21 cellular contexts compared by ENCODE assay signal in the genomic region with DNA sequence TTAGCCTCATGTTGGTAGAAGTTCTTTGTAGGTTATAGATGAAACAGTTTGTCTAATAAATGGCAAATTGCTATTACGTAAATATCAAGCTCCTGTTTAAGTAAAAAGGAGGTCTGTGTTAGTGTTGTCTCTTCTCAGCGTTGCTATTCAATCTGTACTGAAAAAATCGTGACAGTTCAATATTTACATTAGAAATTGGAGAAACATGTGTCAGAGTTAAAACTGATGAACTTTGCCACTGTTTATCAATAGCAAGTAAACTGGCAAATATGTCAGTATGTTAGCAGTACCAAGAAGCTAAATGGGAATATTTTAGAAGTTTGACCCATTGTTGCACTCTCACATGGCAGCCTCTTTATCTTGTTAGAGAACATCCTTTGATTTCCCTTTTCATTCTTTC.
A peak's percentile ranks its signal among the peaks of the same experiment; 100 is the strongest.
DNase-seq lines count a peak whose midpoint lies in the region; ATAC-seq, FAIRE-seq and TF ChIP-seq lines count a peak whose summit lies in the region.
"Had no signal": no experiment of that assay in that cellular context is flagged by ENCODE, and none has a peak within 500 bp of the region (broad histone marks: within the 10 kb centered on the region; RNA-seq: fewer than 3 reads in every experiment).

No MANE protein-coding gene starts in this region.

- TF ChIP-seq RAD21 in HepG2 (CRISPR knock-in tag; IDR thresholded peaks at IDR 0.05) = 0 out of 2 replicates have a peak, but pooled peaks have one; percentile 11

- peak overlapping the region; percentile 56 for H3K4me2 ChIP-seq in HepG2 (ENCODE audit: low read depth, low read length)
- H3K4me2 ChIP-seq: A549; BLaER1 treated with 17β-estradiol and CSF1 and Interleukin-3, amounts not matched to agents 10 nM and 100 nM had no signal

- CTCF ChIA-PET in HepG2 (lab: Yijun Ruan, JAX; ENCODE audit: low intra/inter-chr PET ratio, low total read pairs) = no interaction called here

- 4% methylated on average over 3 of the region's 3 CpGs for WGBS in HepG2 (ENCODE audit: low lambda C conversion rate)
- WGBS in right lobe of liver (ENCODE audit: insufficient coverage, low coverage, low lambda C conversion rate, missing lambda C conversion rate) = 32% methylated on average over 3 of the region's 3 CpGs
- 75 to 81% methylated on average over 3 of the region's 3 CpGs for WGBS in aorta, 2 donors

- in situ Hi-C loops in HepG2 (cut with HindIII; ENCODE audit: extremely low pct_ligation_motif_present, low pct_unique_long_range_greater_than_20kb) = no loop called here

- no TSS peak for BruUV-seq in HepG2 (replicated peaks; lab: Mats Ljungman, UMichigan)

- H3K27ac ChIP-seq in HepG2 (ENCODE audit: extremely low read length, insufficient read depth, low read length) (peak overlapping the region; percentile 84), right lobe of liver (peak overlapping the region; percentile 11 to 18 (median 13)), aorta (ENCODE audit: low read depth in 1 of 2, low read length in 2 of 2) (no peak overlapping the region)
- H3K27ac ChIP-seq: 22Rv1; A549; BLaER1 treated with 17β-estradiol and CSF1 and Interleukin-3, amounts not matched to agents 10 nM and 100 nM; C4-2B had no signal

- intact Hi-C loops in HepG2 (cut with micrococcal nuclease; ENCODE audit: unreplicated experiment) = loop anchor here (10.0 kb wide), 1 partner anchor 401 kb away; no protein-coding TSS in a partner anchor
- intact Hi-C loops in right lobe of liver (cut with DNase I) = no loop called here
- intact Hi-C loops in aorta (cut with DNase I) = no loop called here

- H3K36me3 ChIP-seq in HepG2 (replicated peaks in 1 of 2; ENCODE audit: control insufficient read depth in 1 of 2, insufficient read depth in 2 of 2, low read length in 2 of 2) (no peaks in the 10 kb centered on the region), right lobe of liver (no peaks in the 10 kb centered on the region), aorta (ENCODE audit: control insufficient read depth in 1 of 2, insufficient read depth in 2 of 2, low read length in 1 of 2) (no peaks in the 10 kb centered on the region)

- TF ChIP-seq EP300 in HepG2 (IDR thresholded peaks at IDR 0.05; ENCODE audit: low read depth in 2 of 2, low read length in 2 of 2) (peak in 1 of 2 experiments; percentile 88; a peak in 2 of 4 replicates), HepG2 (CRISPR knock-in tag; IDR thresholded peaks at IDR 0.05; ENCODE audit: borderline replicate concordance) (peak; percentile 40; the same call in 1 of the 2 replicates)

- ATAC-seq in HepG2 (peak; percentile 98), right lobe of liver (peak; percentile 70 to 92 (median 74)), aorta (ENCODE audit: low FRiP score) (no peak)
- ATAC-seq: A549; CD8-positive, alpha-beta T cell had no signal

- TF ChIP-seq POLR2A in HepG2 (IDR thresholded peaks at IDR 0.05; ENCODE audit: insufficient read depth in 1 of 2, low read depth in 2 of 2, low read length in 2 of 2) (no peak), right lobe of liver (IDR thresholded peaks at IDR 0.05) (no peak)

- H3K4me1 ChIP-seq in HepG2 (ENCODE audit: insufficient read depth, low read length) (peaks cover 35% of the 10 kb centered on the region), right lobe of liver (peaks cover 0 to 6% (median 3%) of the 10 kb centered on the region in 4 donors), aorta (ENCODE audit: control insufficient read depth in 1 of 2, insufficient read depth in 2 of 2, low read length in 2 of 2) (no peaks in the 10 kb centered on the region)
- H3K4me1 ChIP-seq: A549; BLaER1 treated with 17β-estradiol and CSF1 and Interleukin-3, amounts not matched to agents 10 nM and 100 nM; Caco-2 had no signal

- H4K20me1 ChIP-seq in HepG2 (ENCODE audit: insufficient read depth, low read length) = no peaks in the 10 kb centered on the region
- H4K20me1 ChIP-seq: BLaER1 treated with 17β-estradiol and CSF1 and Interleukin-3, amounts not matched to agents 10 nM and 100 nM had no signal

- peak overlapping the region in 2 of 3 experiments; percentile 13 to 27; a peak in 2 of 6 replicates for H3K4me3 ChIP-seq in HepG2 (replicated peaks in 1 of 3; ENCODE audit: insufficient read depth in 1 of 3, low read depth in 2 of 3, low read length in 3 of 3)
- no peak overlapping the region for H3K4me3 ChIP-seq in right lobe of liver
- no peak overlapping the region for H3K4me3 ChIP-seq in aorta (ENCODE audit: low read length in 2 of 2)
- H3K4me3 ChIP-seq: A549; BLaER1 treated with 17β-estradiol and CSF1 and Interleukin-3, amounts not matched to agents 10 nM and 100 nM had no signal

- H3K9me3 ChIP-seq in HepG2 (ENCODE audit: low read length) (no peaks in the 10 kb centered on the region), right lobe of liver (no peaks in the 10 kb centered on the region), aorta (ENCODE audit: control insufficient read depth, low read length) (peaks cover 2% of the 10 kb centered on the region)
- H3K9me3 ChIP-seq: A549, Caco-2 had no signal

- no peaks in the 10 kb centered on the region for H3K27me3 ChIP-seq in HepG2 (ENCODE audit: control insufficient read depth in 1 of 2, insufficient read depth in 2 of 2, low read length in 2 of 2)
- no peaks in the 10 kb centered on the region for H3K27me3 ChIP-seq in right lobe of liver
- no peaks in the 10 kb centered on the region for H3K27me3 ChIP-seq in aorta (ENCODE audit: control insufficient read depth in 1 of 2, insufficient read depth in 2 of 2, low read length in 1 of 2)
- H3K27me3 ChIP-seq: BLaER1 treated with 17β-estradiol and CSF1 and Interleukin-3, amounts not matched to agents 10 nM and 100 nM had no signal

- TF ChIP-seq CTCF in HepG2 (CRISPR knock-in tag; IDR thresholded peaks at IDR 0.05) (no peak), right lobe of liver (IDR thresholded peaks at IDR 0.05) (no peak)

- POLR2A ChIA-PET in HepG2 (lab: Yijun Ruan, JAX) = no interaction called here

- peak overlapping the region; percentile 57 for H3K9ac ChIP-seq in HepG2 (ENCODE audit: insufficient read depth, low read depth, low read length)
- H3K9ac ChIP-seq: BLaER1 treated with 17β-estradiol and CSF1 and Interleukin-3, amounts not matched to agents 10 nM and 100 nM had no signal

- peak; percentile 56 for FAIRE-seq in HepG2 (lab: Jason Lieb, UNC)
- FAIRE-seq: A549, D721Med, G401.6, GM12891, GM18507 had no signal

- no peak overlapping the region for H2AFZ ChIP-seq in HepG2 (ENCODE audit: low read length)

- DNase-seq in NCI-H146 treated with DMSO at 0.1 percent for 48 hours (lab: John Stamatoyannopoulos, UW; ENCODE audit: unreplicated experiment) (peak; percentile 8), NCI-H146 (lab: John Stamatoyannopoulos, UW) (no peak), HepG2 (ENCODE audit: low spot score) (peak; percentile 85), right lobe of liver (no peak), NCI-H2227 (lab: John Stamatoyannopoulos, UW; ENCODE audit: unreplicated experiment) (no peak), aorta (no peak)
- DNase-seq: AML-193; Caco-2; Calu3; CD4-positive, alpha-beta T cell; CD8-positive, alpha-beta T cell; DMS79 treated with DMSO at 0.1 percent for 48 hours; GF-D8 had no signal

- H3K79me2 ChIP-seq in HepG2 (ENCODE audit: insufficient read depth, low read length) = no peaks in the 10 kb centered on the region

TF ChIP-seq in HepG2, 621 proteins besides CTCF, POLR2A, EP300 and RAD21 (continues in another document):
- TF ChIP-seq TCF7 (IDR thresholded peaks at IDR 0.05; ENCODE audit: low read depth) (peak; percentile 77), FOXM1 (CRISPR knock-in tag; IDR thresholded peaks at IDR 0.05) (no peak), SP2 (CRISPR knock-in tag; IDR thresholded peaks at IDR 0.05) (no peak), ZSCAN9 (CRISPR knock-in tag; IDR thresholded peaks at IDR 0.05; ENCODE audit: borderline replicate concordance) (0 out of 2 replicates have a peak, but pooled peaks have one; percentile 38), ZFP1 (CRISPR knock-in tag; IDR thresholded peaks at IDR 0.05) (0 out of 2 replicates have a peak, but pooled peaks have one; percentile 62), ZNF75D (CRISPR knock-in tag; IDR thresholded peaks at IDR 0.05; ENCODE audit: borderline replicate concordance) (no peak), ZNF335 (CRISPR knock-in tag; IDR thresholded peaks at IDR 0.05) (0 out of 2 replicates have a peak, but pooled peaks have one; percentile 31), YEATS2 (CRISPR knock-in tag; IDR thresholded peaks at IDR 0.05; ENCODE audit: borderline replicate concordance) (no peak), NFE2L2 (IDR thresholded peaks at IDR 0.05; ENCODE audit: low read length) (peak; percentile 16; the same call in 1 of the 2 replicates)
- TF ChIP-seq, protein P1, sequence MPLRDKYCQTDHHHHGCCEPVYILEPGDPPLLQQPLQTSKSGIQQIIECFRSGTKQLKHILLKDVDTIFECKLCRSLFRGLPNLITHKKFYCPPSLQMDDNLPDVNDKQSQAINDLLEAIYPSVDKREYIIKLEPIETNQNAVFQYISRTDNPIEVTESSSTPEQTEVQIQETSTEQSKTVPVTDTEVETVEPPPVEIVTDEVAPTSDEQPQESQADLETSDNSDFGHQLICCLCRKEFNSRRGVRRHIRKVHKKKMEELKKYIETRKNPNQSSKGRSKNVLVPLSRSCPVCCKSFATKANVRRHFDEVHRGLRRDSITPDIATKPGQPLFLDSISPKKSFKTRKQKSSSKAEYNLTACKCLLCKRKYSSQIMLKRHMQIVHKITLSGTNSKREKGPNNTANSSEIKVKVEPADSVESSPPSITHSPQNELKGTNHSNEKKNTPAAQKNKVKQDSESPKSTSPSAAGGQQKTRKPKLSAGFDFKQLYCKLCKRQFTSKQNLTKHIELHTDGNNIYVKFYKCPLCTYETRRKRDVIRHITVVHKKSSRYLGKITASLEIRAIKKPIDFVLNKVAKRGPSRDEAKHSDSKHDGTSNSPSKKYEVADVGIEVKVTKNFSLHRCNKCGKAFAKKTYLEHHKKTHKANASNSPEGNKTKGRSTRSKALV (CRISPR knock-in tag; IDR thresholded peaks at IDR 0.05) = peak; percentile 52; the same call in 1 of the 2 replicates
- TF ChIP-seq, protein P2, sequence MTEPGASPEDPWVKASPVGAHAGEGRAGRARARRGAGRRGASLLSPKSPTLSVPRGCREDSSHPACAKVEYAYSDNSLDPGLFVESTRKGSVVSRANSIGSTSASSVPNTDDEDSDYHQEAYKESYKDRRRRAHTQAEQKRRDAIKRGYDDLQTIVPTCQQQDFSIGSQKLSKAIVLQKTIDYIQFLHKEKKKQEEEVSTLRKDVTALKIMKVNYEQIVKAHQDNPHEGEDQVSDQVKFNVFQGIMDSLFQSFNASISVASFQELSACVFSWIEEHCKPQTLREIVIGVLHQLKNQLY (CRISPR knock-in tag; IDR thresholded peaks at IDR 0.05) = peak; percentile 62

Comparison
In these comparisons a context has a peak if more than half of its experiments do, and no peak if none do; other contexts are left out.
1. DNase-seq: peak in NCI-H146 treated with DMSO at 0.1 percent for 48 hours (single experiment) and HepG2 (single experiment); none in NCI-H146 (single experiment), right lobe of liver (0 of 3), NCI-H2227 (single experiment) and aorta (0 of 2).
2. H3K4me3 ChIP-seq: peak in HepG2 (2 of 3); none in right lobe of liver (0 of 3) and aorta (0 of 2).
3. H3K27ac ChIP-seq: peak in HepG2 (single experiment) and right lobe of liver (3 of 3); none in aorta (0 of 2).